Comparison of ENCODE assay signal across 12 cellular contexts in genomic region chr10:72291019-72291532, GRCh38. TPM values are rescaled to one million over a fixed set of nuclear protein-coding genes. Genes with fewer than 3 reads are reported as not detected.
DNase-seq lines count a peak whose midpoint lies in the region; ATAC-seq and TF ChIP-seq lines count a peak whose summit lies in the region.
"Had no signal": no experiment of that assay in that cellular context is flagged by ENCODE, and none has a peak within 500 bp of the region (broad histone marks: within the 10 kb centered on the region; RNA-seq: fewer than 3 reads in every experiment).

No MANE protein-coding gene starts in this region.

- H3K27ac Mint-ChIP-seq in activated naive CD8-positive, alpha-beta T cell treated with anti-CD3 and anti-CD28 coated beads, Interleukin-2, amount 10 ng/mL, durations not matched to agents 7 days and 5 days, result peak overlapping the region; percentile 93

- no peaks in the 10 kb centered on the region for H3K27me3 Mint-ChIP-seq in activated naive CD8-positive, alpha-beta T cell treated with anti-CD3 and anti-CD28 coated beads, Interleukin-2, amount 10 ng/mL, durations not matched to agents 7 days and 5 days

- no peaks in the 10 kb centered on the region for H3K27me3 ChIP-seq in upper lobe of right lung
- H3K27me3 ChIP-seq: adrenal gland had no signal

- peak overlapping the region; percentile 52 for H3K4me3 Mint-ChIP-seq in activated naive CD8-positive, alpha-beta T cell treated with anti-CD3 and anti-CD28 coated beads, Interleukin-2, amount 10 ng/mL, durations not matched to agents 7 days and 5 days

- no peak for TF ChIP-seq CTCF in upper lobe of right lung (IDR thresholded peaks at IDR 0.05)

- H3K4me3 ChIP-seq in upper lobe of right lung, result no peak overlapping the region
- H3K4me3 ChIP-seq: adrenal gland had no signal

- H3K27ac ChIP-seq in upper lobe of right lung, result no peak overlapping the region
- H3K27ac ChIP-seq: adrenal gland, WERI-Rb-1 had no signal

- H3K36me3 ChIP-seq in upper lobe of right lung, result no peaks in the 10 kb centered on the region
- H3K36me3 ChIP-seq: adrenal gland, WERI-Rb-1 had no signal

- H3K4me1 ChIP-seq in upper lobe of right lung, result no peaks in the 10 kb centered on the region

- DNase-seq in stimulated activated CD4-positive, alpha-beta T cell treated with anti-CD3 and anti-CD28 coated beads, Interleukin-15, amount 100 ng/mL, for 24 hours, result peak; percentile 67
- DNase-seq in stimulated activated CD4-positive, alpha-beta T cell treated with anti-CD3 and anti-CD28 coated beads, Interleukin-12 subunit alpha, Interleukin-12 subunit beta, amount 100 ng/mL, for 4 hours, result no peak
- peak; percentile 56 for DNase-seq in SK-N-DZ (ENCODE audit: low spot score)
- DNase-seq in activated naive CD8-positive, alpha-beta T cell treated with anti-CD3 and anti-CD28 coated beads, Interleukin-2, amount 10 ng/mL, durations not matched to agents 7 days and 5 days, result peak; percentile 53
- DNase-seq in upper lobe of right lung, result no peak
- DNase-seq in OCI-M2 (lab: John Stamatoyannopoulos, UW; ENCODE audit: unreplicated experiment), result no peak
- no peak for DNase-seq in epidermal melanocyte (ENCODE audit: insufficient read length, low spot score)
- DNase-seq in AG08396 (ENCODE audit: low spot score), result no peak
- DNase-seq: adrenal gland, AML-193, WERI-Rb-1 had no signal

- intact Hi-C loops in upper lobe of right lung (cut with DNase I), result no loop called here

- POLR2A ChIA-PET in activated naive CD8-positive, alpha-beta T cell treated with anti-CD3 and anti-CD28 coated beads, Interleukin-2, amount 10 ng/mL, durations not matched to agents 7 days and 5 days (lab: Charles Lee), result interaction anchor here (1.1 to 53.3 kb wide), 7 partner anchors 9 to 202 kb away, joined by 5 to 1812 read pairs (median 8); partner anchors contain the start of genes DDIT4 and SPOCK2

- H3K36me3 Mint-ChIP-seq in activated naive CD8-positive, alpha-beta T cell treated with anti-CD3 and anti-CD28 coated beads, Interleukin-2, amount 10 ng/mL, durations not matched to agents 7 days and 5 days, result peaks cover 3% of the 10 kb centered on the region

- H3K9me3 Mint-ChIP-seq in activated naive CD8-positive, alpha-beta T cell treated with anti-CD3 and anti-CD28 coated beads, Interleukin-2, amount 10 ng/mL, durations not matched to agents 7 days and 5 days, result no peaks in the 10 kb centered on the region

- peak; percentile 62 for ATAC-seq in activated naive CD8-positive, alpha-beta T cell treated with anti-CD3 and anti-CD28 coated beads, Interleukin-2, amount 10 ng/mL, durations not matched to agents 7 days and 5 days (ENCODE audit: low read depth)
- ATAC-seq in upper lobe of right lung, result peak; percentile 57
- ATAC-seq: HepG2 had no signal

- peaks cover 56% of the 10 kb centered on the region for H3K4me1 Mint-ChIP-seq in activated naive CD8-positive, alpha-beta T cell treated with anti-CD3 and anti-CD28 coated beads, Interleukin-2, amount 10 ng/mL, durations not matched to agents 7 days and 5 days

- H3K9me3 ChIP-seq in upper lobe of right lung, result no peaks in the 10 kb centered on the region
- H3K9me3 ChIP-seq: adrenal gland had no signal

RNA-seq across cellular contexts. Expression of gene DDIT4, which starts 17.4 kb away (rescaled TPM):
- polyA plus RNA-seq in SK-N-DZ (2014; cell fraction: cytosol; rRNA removed), result 50.3 and 61.1 TPM in 2 replicates
- polyA plus RNA-seq in SK-N-DZ (2014; cell fraction: nucleus; rRNA removed), result 30.1 and 38.3 TPM in 2 replicates
- 100 to 1,000 TPM; 150 to 159 TPM for total RNA-seq in activated naive CD8-positive, alpha-beta T cell treated with anti-CD3 and anti-CD28 coated beads, Interleukin-2, amount 10 ng/mL, durations not matched to agents 7 days and 5 days
- total RNA-seq in upper lobe of right lung, result 200 TPM

Comparison
In these comparisons a context has a peak if more than half of its experiments do, and no peak if none do; other contexts are left out.
1. DNase-seq: peak in stimulated activated CD4-positive, alpha-beta T cell treated with anti-CD3 and anti-CD28 coated beads, Interleukin-15, amount 100 ng/mL, for 24 hours (single experiment), SK-N-DZ (single experiment) and activated naive CD8-positive, alpha-beta T cell treated with anti-CD3 and anti-CD28 coated beads, Interleukin-2, amount 10 ng/mL, durations not matched to agents 7 days and 5 days (single experiment); none in stimulated activated CD4-positive, alpha-beta T cell treated with anti-CD3 and anti-CD28 coated beads, Interleukin-12 subunit alpha, Interleukin-12 subunit beta, amount 100 ng/mL, for 4 hours (single experiment), upper lobe of right lung (single experiment), OCI-M2 (single experiment), epidermal melanocyte (single experiment) and AG08396 (single experiment).